ENCODE assay signal across 8 cellular contexts in genomic region chr14:68250950-68251765, GRCh38.
A peak's percentile ranks its signal among the peaks of the same experiment; 100 is the strongest.
DNase-seq lines count a peak whose midpoint lies in the region; ATAC-seq and TF ChIP-seq lines count a peak whose summit lies in the region.

No MANE protein-coding gene starts in this region.

- no peaks in the 10 kb centered on the region for H3K79me1 ChIP-seq in mesendoderm (ENCODE audit: low read length)

- H3K4me2 ChIP-seq in mesendoderm (ENCODE audit: low read length), result no peak overlapping the region

- H3K27ac Mint-ChIP-seq in activated naive CD8-positive, alpha-beta T cell treated with anti-CD3 and anti-CD28 coated beads for 36 hours, result peak overlapping the region; percentile 3
- H3K27ac Mint-ChIP-seq in CD8-positive, alpha-beta memory T cell, result peak overlapping the region in 3 of 8 donors; percentile 14 to 40 (median 37)

- DNase-seq in right atrium auricular region (ENCODE audit: low spot score) (no peak), cardiac septum (ENCODE audit: low spot score) (no peak), mesendoderm (no peak), NCI-H510A (lab: John Stamatoyannopoulos, UW) (no peak), BE2C (no peak)
- DNase-seq in activated naive CD8-positive, alpha-beta T cell treated with anti-CD3 and anti-CD28 coated beads for 36 hours, result no peak
- DNase-seq in CD8-positive, alpha-beta memory T cell, result no peak

- H3K4me3 ChIP-seq in right atrium auricular region (no peak overlapping the region), mesendoderm (ENCODE audit: low read length) (no peak overlapping the region), BE2C (ENCODE audit: low read depth, low read length) (no peak overlapping the region)
- H3K4me3 ChIP-seq in CD8-positive, alpha-beta memory T cell (ENCODE audit: low read length), result no peak overlapping the region

- TF ChIP-seq CTCF in right atrium auricular region (IDR thresholded peaks at IDR 0.05), result no peak
- no peak for TF ChIP-seq CTCF in BE2C (IDR thresholded peaks at IDR 0.05; ENCODE audit: low read depth, low read length)

- H2BK15ac ChIP-seq in mesendoderm (replicated peaks; ENCODE audit: low read depth), result no peak overlapping the region

- H3K23ac ChIP-seq in mesendoderm (ENCODE audit: low read length), result no peak overlapping the region

- H4K8ac ChIP-seq in mesendoderm (ENCODE audit: low read depth, low read length), result peak overlapping the region; percentile 81

- no peak for ATAC-seq in HG03520 (IDR thresholded peaks at IDR 0.05; ENCODE audit: unreplicated experiment)

- CTCF ChIA-PET in CD8-positive, alpha-beta memory T cell (lab: Charles Lee), result interaction anchor here (0.9 to 9.6 kb wide), 5 partner anchors 32 to 593 kb away, joined by 3 to 111 read pairs (median 19); no protein-coding TSS in a partner anchor

- H2BK5ac ChIP-seq in mesendoderm (ENCODE audit: low read length), result no peak overlapping the region

- H3K4me1 Mint-ChIP-seq in activated naive CD8-positive, alpha-beta T cell treated with anti-CD3 and anti-CD28 coated beads for 36 hours, result peaks cover 55% of the 10 kb centered on the region
- H3K4me1 Mint-ChIP-seq in CD8-positive, alpha-beta memory T cell, result peaks cover 13 to 21% (median 14%) of the 10 kb centered on the region in 3 donors

- peaks cover 4 to 58% of the 10 kb centered on the region in 2 donors for H3K4me1 ChIP-seq in right atrium auricular region
- H3K4me1 ChIP-seq in mesendoderm (ENCODE audit: control insufficient read depth, low read depth, low read length), result peaks cover 4% of the 10 kb centered on the region
- no peaks in the 10 kb centered on the region; the same call in 1 of the 2 replicates for H3K4me1 ChIP-seq in BE2C
- H3K4me1 ChIP-seq in CD8-positive, alpha-beta memory T cell (ENCODE audit: insufficient read depth, low read length), result peaks cover 27% of the 10 kb centered on the region

- H3K9ac ChIP-seq in mesendoderm (ENCODE audit: low read length), result no peak overlapping the region

- H3K9me3 ChIP-seq in right atrium auricular region (no peaks in the 10 kb centered on the region), BE2C (no peaks in the 10 kb centered on the region)
- no peaks in the 10 kb centered on the region for H3K9me3 ChIP-seq in CD8-positive, alpha-beta memory T cell (ENCODE audit: low read length)

- no peak overlapping the region for H2BK120ac ChIP-seq in mesendoderm (ENCODE audit: low read depth, low read length)

- H3K18ac ChIP-seq in mesendoderm (ENCODE audit: low read length), result no peak overlapping the region

- H3K4me3 Mint-ChIP-seq in activated naive CD8-positive, alpha-beta T cell treated with anti-CD3 and anti-CD28 coated beads for 36 hours, result no peak overlapping the region
- no peak overlapping the region for H3K4me3 Mint-ChIP-seq in CD8-positive, alpha-beta memory T cell

- no peak overlapping the region for H3K56ac ChIP-seq in mesendoderm (ENCODE audit: low read length)

- H3K27ac ChIP-seq in right atrium auricular region, result peak overlapping the region; percentile 85 to 87
- H3K27ac ChIP-seq in mesendoderm (ENCODE audit: low read depth, low read length), result no peak overlapping the region
- H3K27ac ChIP-seq in CD8-positive, alpha-beta memory T cell (ENCODE audit: low read depth, low read length), result no peak overlapping the region

- H3K27me3 ChIP-seq in right atrium auricular region (no peaks in the 10 kb centered on the region), mesendoderm (ENCODE audit: insufficient read depth, low read length, poor library complexity) (no peaks in the 10 kb centered on the region), BE2C (no peaks in the 10 kb centered on the region)
- no peaks in the 10 kb centered on the region for H3K27me3 ChIP-seq in CD8-positive, alpha-beta memory T cell (ENCODE audit: insufficient read depth, low read length, poor library complexity, severe bottlenecking)

- no peaks in the 10 kb centered on the region for H3K36me3 Mint-ChIP-seq in activated naive CD8-positive, alpha-beta T cell treated with anti-CD3 and anti-CD28 coated beads for 36 hours
- H3K36me3 Mint-ChIP-seq in CD8-positive, alpha-beta memory T cell, result no peaks in the 10 kb centered on the region

- intact Hi-C loops in cardiac septum (cut with DNase I), result loop anchor here (1.0 kb wide), 1 partner anchor 565 kb away; no protein-coding TSS in a partner anchor

- no peaks in the 10 kb centered on the region for H3K9me3 Mint-ChIP-seq in activated naive CD8-positive, alpha-beta T cell treated with anti-CD3 and anti-CD28 coated beads for 36 hours
- no peaks in the 10 kb centered on the region for H3K9me3 Mint-ChIP-seq in CD8-positive, alpha-beta memory T cell

- H3K4ac ChIP-seq in mesendoderm (ENCODE audit: low read depth, low read length), result no peak overlapping the region

- POLR2A ChIA-PET in CD8-positive, alpha-beta memory T cell (lab: Charles Lee), result interaction anchor here (4.3 kb wide), 1 partner anchor 565 kb away, joined by 25 read pairs; no protein-coding TSS in a partner anchor

- no peaks in the 10 kb centered on the region for H3K27me3 Mint-ChIP-seq in activated naive CD8-positive, alpha-beta T cell treated with anti-CD3 and anti-CD28 coated beads for 36 hours
- H3K27me3 Mint-ChIP-seq in CD8-positive, alpha-beta memory T cell, result no peaks in the 10 kb centered on the region

- no peak overlapping the region for H2AK5ac ChIP-seq in mesendoderm (ENCODE audit: low read length)

- no peak overlapping the region for H4K5ac ChIP-seq in mesendoderm (ENCODE audit: low read length)

- H3K36me3 ChIP-seq in right atrium auricular region, result no peaks in the 10 kb centered on the region
- no peaks in the 10 kb centered on the region for H3K36me3 ChIP-seq in mesendoderm (ENCODE audit: control insufficient read depth, insufficient read depth, low read length)
- no peaks in the 10 kb centered on the region for H3K36me3 ChIP-seq in BE2C
- no peaks in the 10 kb centered on the region for H3K36me3 ChIP-seq in CD8-positive, alpha-beta memory T cell (ENCODE audit: insufficient read depth, low read length)

- no peaks in the 10 kb centered on the region for H3K79me2 ChIP-seq in mesendoderm (ENCODE audit: control insufficient read depth, insufficient read depth, low read length)

- WGBS in mesendoderm (ENCODE audit: extremely low coverage, insufficient coverage, low lambda C conversion rate), result no CpG with 5 or more reads among the region's 4 CpGs

Comparison
In these comparisons a context has a peak if more than half of its experiments do, and no peak if none do; other contexts are left out.
1. H3K27ac ChIP-seq: peak in right atrium auricular region (2 of 2); none in mesendoderm (single experiment) and CD8-positive, alpha-beta memory T cell (single experiment).